ENCODE assay signal across 12 cellular contexts in genomic region chr9:81028504-81028903, GRCh38.
DNase-seq lines count a peak whose midpoint lies in the region; ATAC-seq and TF ChIP-seq lines count a peak whose summit lies in the region.
"Had no signal": no experiment of that assay in that cellular context is flagged by ENCODE, and none has a peak within 500 bp of the region (broad histone marks: within the 10 kb centered on the region; RNA-seq: fewer than 3 reads in every experiment).

No MANE protein-coding gene starts in this region.

- H3K4me3 ChIP-seq in mesodermal cell (ENCODE audit: extremely low read depth, insufficient read depth, low read length, poor library complexity, severe bottlenecking) (no peak overlapping the region), thyroid gland (replicated peaks in 1 of 3) (no peak overlapping the region), right cardiac atrium (ENCODE audit: low read length) (no peak overlapping the region)
- H3K4me3 ChIP-seq: right atrium auricular region had no signal

- no peaks in the 10 kb centered on the region for H3K9me3 ChIP-seq in mesodermal cell (ENCODE audit: control insufficient read depth, low read length)
- no peaks in the 10 kb centered on the region for H3K9me3 ChIP-seq in thyroid gland
- no peaks in the 10 kb centered on the region for H3K9me3 ChIP-seq in right cardiac atrium (ENCODE audit: control insufficient read depth, low read length)
- H3K9me3 ChIP-seq: Caco-2, right atrium auricular region had no signal

- WGBS in mesodermal cell (ENCODE audit: insufficient coverage in 2 of 2), 2 experiments: 63% methylated on average over 2 of the region's 4 CpGs; no CpG with 5 or more reads in 1 of the 2 experiments
- 85 to 91% methylated on average over 4 of the region's 4 CpGs for WGBS in thyroid gland, 2 donors
- 87% methylated on average over 4 of the region's 4 CpGs for WGBS in right cardiac atrium

- H3K36me3 ChIP-seq in mesodermal cell (ENCODE audit: control insufficient read depth, insufficient read depth, low read length) (no peaks in the 10 kb centered on the region), thyroid gland (no peaks in the 10 kb centered on the region)
- H3K36me3 ChIP-seq: right atrium auricular region had no signal

- H3K27ac ChIP-seq in mesodermal cell (ENCODE audit: low read depth, low read length, severe bottlenecking) (peak overlapping the region; percentile 68), thyroid gland (no peak overlapping the region), right cardiac atrium (ENCODE audit: low read length) (no peak overlapping the region)
- H3K27ac ChIP-seq: right atrium auricular region had no signal

- peaks cover 20% of the 10 kb centered on the region for H3K4me1 ChIP-seq in mesodermal cell (ENCODE audit: control insufficient read depth, insufficient read depth, low read length, poor library complexity, severe bottlenecking)
- H3K4me1 ChIP-seq in thyroid gland: no peaks in the 10 kb centered on the region
- H3K4me1 ChIP-seq in right cardiac atrium (ENCODE audit: control insufficient read depth, insufficient read depth, low read length): no peaks in the 10 kb centered on the region
- H3K4me1 ChIP-seq: Caco-2, right atrium auricular region had no signal

- in situ Hi-C loops in Caki2 (cut with HindIII; ENCODE audit: low pct_unique_long_range_greater_than_20kb, low sequenced_read_pairs): no loop called here

- peak; percentile 87 for DNase-seq in Caki2 (ENCODE audit: low read depth)
- peak; percentile 94 for DNase-seq in NCI-H226
- peak; percentile 70 for DNase-seq in dedifferentiated amniotic fluid mesenchymal stem cell (ENCODE audit: extremely low spot score)
- no peak for DNase-seq in thyroid gland
- no peak for DNase-seq in MV-4-11 (lab: John Stamatoyannopoulos, UW)
- DNase-seq in right cardiac atrium: no peak
- DNase-seq: Caco-2, NCI-H146 had no signal

- intact Hi-C loops in thyroid gland (cut with DNase I): no loop called here
- intact Hi-C loops in right cardiac atrium (cut with DNase I): no loop called here

- ATAC-seq in right cardiac atrium (no peak), HG03039 (IDR thresholded peaks at IDR 0.05; ENCODE audit: unreplicated experiment) (no peak)
- ATAC-seq: esophagus mucosa had no signal

- TF ChIP-seq CTCF in thyroid gland (IDR thresholded peaks at IDR 0.05): no peak

- TF ChIP-seq POLR2A in thyroid gland (IDR thresholded peaks at IDR 0.05): no peak

- H3K27me3 ChIP-seq in thyroid gland (no peaks in the 10 kb centered on the region), right cardiac atrium (ENCODE audit: control insufficient read depth, insufficient read depth) (no peaks in the 10 kb centered on the region)
- H3K27me3 ChIP-seq: right atrium auricular region had no signal

Comparison
In these comparisons a context has a peak if more than half of its experiments do, and no peak if none do; other contexts are left out.
1. DNase-seq: peak in Caki2 (single experiment), NCI-H226 (single experiment) and dedifferentiated amniotic fluid mesenchymal stem cell (single experiment); none in thyroid gland (0 of 2), MV-4-11 (single experiment) and right cardiac atrium (0 of 3).